In the genomic region with DNA sequence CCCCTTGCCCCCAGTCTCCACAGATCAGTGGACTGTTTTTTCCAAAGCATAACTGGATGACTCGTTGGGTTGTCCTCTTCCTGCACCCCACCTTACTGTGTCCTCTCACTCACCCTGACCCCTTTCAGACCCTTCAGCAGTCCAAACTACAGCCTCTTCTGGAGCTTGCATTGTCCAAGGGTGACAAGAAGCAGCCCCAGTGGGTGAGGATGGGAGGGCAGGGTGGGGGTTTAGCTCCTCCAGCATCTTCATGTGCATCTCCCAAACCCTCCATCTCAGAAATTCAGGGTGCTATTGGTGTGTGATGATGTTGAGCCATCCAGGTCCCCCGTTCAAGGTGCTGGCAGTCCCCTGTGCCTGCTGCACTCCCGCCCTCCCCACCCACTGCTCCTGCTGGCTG, we compare ENCODE assay signal across 20 cellular contexts.
A peak's percentile ranks its signal among the peaks of the same experiment; 100 is the strongest.
DNase-seq lines count a peak whose midpoint lies in the region; ATAC-seq and TF ChIP-seq lines count a peak whose summit lies in the region.
"Had no signal": no experiment of that assay in that cellular context is flagged by ENCODE, and none has a peak within 500 bp of the region (broad histone marks: within the 10 kb centered on the region; RNA-seq: fewer than 3 reads in every experiment).

No MANE protein-coding gene starts in this region.

- TF ChIP-seq CTCF in tibial artery (IDR thresholded peaks at IDR 0.05), result no peak

- H3K36me3 ChIP-seq in tibial artery, result no peaks in the 10 kb centered on the region
- no peaks in the 10 kb centered on the region for H3K36me3 ChIP-seq in MG63
- H3K36me3 ChIP-seq: BE2C; BLaER1 treated with 17β-estradiol and CSF1 and Interleukin-3, amounts not matched to agents 10 nM and 100 nM had no signal

- H3K9me3 ChIP-seq in tibial artery (no peaks in the 10 kb centered on the region), MG63 (no peaks in the 10 kb centered on the region)
- H3K9me3 ChIP-seq: BE2C; BLaER1 treated with 17β-estradiol and CSF1 and Interleukin-3, amounts not matched to agents 10 nM and 100 nM had no signal

- no peak overlapping the region for H3K4me3 ChIP-seq in tibial artery
- no peak overlapping the region for H3K4me3 ChIP-seq in MG63
- H3K4me3 ChIP-seq: BLaER1 treated with 17β-estradiol and CSF1 and Interleukin-3, amounts not matched to agents 10 nM and 100 nM had no signal

- H3K27ac ChIP-seq in tibial artery, result peak overlapping the region; percentile 31 to 59
- H3K27ac ChIP-seq: 22Rv1; BLaER1 treated with 17β-estradiol and CSF1 and Interleukin-3, amounts not matched to agents 10 nM and 100 nM had no signal

- H3K27me3 ChIP-seq in tibial artery, result no peaks in the 10 kb centered on the region
- H3K27me3 ChIP-seq in MG63, result no peaks in the 10 kb centered on the region; the same call in 1 of the 2 replicates

- H3K4me1 ChIP-seq in tibial artery, result peaks cover 4 to 76% (median 52%) of the 10 kb centered on the region in 4 donors
- H3K4me1 ChIP-seq: BE2C had no signal

- intact Hi-C loops in cardiac septum (cut with DNase I) (no loop called here), left ventricle myocardium superior (cut with micrococcal nuclease) (loop anchor here (10.0 kb wide), 1 partner anchor 63 kb away; a partner anchor contains a TSS), posterior vena cava (cut with DNase I) (loop anchor here in 1 of 2 donors (5.0 kb wide), 1 partner anchor 81 kb away; no protein-coding TSS in a partner anchor), tibial artery (cut with DNase I; ENCODE audit: low total_unique reads) (no loop called here)

- ATAC-seq in left ventricle myocardium superior, result no peak
- ATAC-seq in left lobe of liver, result no peak

- DNase-seq in cardiac septum (ENCODE audit: low spot score) (peak; percentile 10), left ventricle myocardium superior (no peak), left lobe of liver (ENCODE audit: low spot score) (peak; percentile 28), posterior vena cava (ENCODE audit: low spot score) (peak; percentile 31), tibial artery (no peak), MG63 (no peak), SW480 (ENCODE audit: low spot score) (no peak)
- DNase-seq in activated T-cell treated with anti-CD3 and anti-CD28 coated beads, Interleukin-2, amount 50 U/mL, for 48 hours, result no peak
- DNase-seq: AML-193; BE2C; Calu3; CD4-positive, alpha-beta memory T cell; COR-L47; DMS53; DMS79 treated with DMSO at 0.1 percent for 48 hours; GF-D8; H7; HCEC 1CT had no signal

Comparison
In these comparisons a context has a peak if more than half of its experiments do, and no peak if none do; other contexts are left out.
1. DNase-seq: peak in cardiac septum (single experiment), left lobe of liver (single experiment) and posterior vena cava (single experiment); none in left ventricle myocardium superior (single experiment), tibial artery (0 of 2), activated T-cell treated with anti-CD3 and anti-CD28 coated beads, Interleukin-2, amount 50 U/mL, for 48 hours (0 of 2), MG63 (single experiment) and SW480 (single experiment).